In genomic region chr10:10660054-10660453, GRCh38 we compare ENCODE assay signal across 40 cellular contexts.
"Had no signal": no experiment of that assay in that cellular context is flagged by ENCODE, and none has a peak within 500 bp of the region (broad histone marks: within the 10 kb centered on the region; RNA-seq: fewer than 3 reads in every experiment).

No MANE protein-coding gene starts in this region.

- H3K4me3 Mint-ChIP-seq: activated naive CD4-positive, alpha-beta T cell treated with anti-CD3 and anti-CD28 coated beads for 36 hours; activated naive CD4-positive, alpha-beta T cell treated with anti-CD3 and anti-CD28 coated beads, Interleukin-2, amount 10 ng/mL, durations not matched to agents 7 days and 5 days; activated naive CD4-positive, alpha-beta T cell treated with anti-CD3 and anti-CD28 coated beads, Interleukin-2, amount 50 U/mL, for 24 hours; activated naive CD8-positive, alpha-beta T cell; activated naive CD8-positive, alpha-beta T cell treated with anti-CD3 and anti-CD28 coated beads for 36 hours; activated naive CD8-positive, alpha-beta T cell treated with anti-CD3 and anti-CD28 coated beads, Interleukin-2, amount 10 ng/mL, durations not matched to agents 7 days and 5 days; activated naive CD8-positive, alpha-beta T cell treated with anti-CD3 and anti-CD28 coated beads, Interleukin-2, amount 50 U/mL, for 24 hours; activated T-cell treated with anti-CD3 and anti-CD28 coated beads, Interleukin-2, amount 50 U/mL, for 24 hours; activated T-cell treated with anti-CD3 and anti-CD28 coated beads, Interleukin-2, amount 50 U/mL, for 4 hours; activated T-cell treated with anti-CD3 and anti-CD28 coated beads, Interleukin-2, amount 50 U/mL, for 72 hours; activated T-helper 1 cell treated with anti-CD3 and anti-CD28 coated beads, Interleukin-12 subunit alpha, Interleukin-12 subunit beta, Interleukin-2, Interleukin-4 antibody, amounts not matched to agents 30 ng/mL and 10 ng/mL and 1 ng/mL, durations not matched to agents 14 hours and 24 hours and 36 hours; activated T-helper 17 cell treated with anti-CD3 and anti-CD28 coated beads, Interleukin-2, amount 50 U/mL, for 72 hours; brain; central memory CD8-positive, alpha-beta T cell had no signal

- ATAC-seq: activated naive CD4-positive, alpha-beta T cell treated with anti-CD3 and anti-CD28 coated beads, Interleukin-2, amount 50 U/mL, for 72 hours; activated naive CD8-positive, alpha-beta T cell treated with anti-CD3 and anti-CD28 coated beads, Interleukin-2, amount 50 U/mL, for 24 hours; activated T-cell treated with anti-CD3 and anti-CD28 coated beads, Interleukin-2, amount 50 U/mL, for 4 hours; activated T-cell treated with anti-CD3 and anti-CD28 coated beads, Interleukin-2, amount 50 U/mL, for 72 hours; activated T-helper 17 cell treated with anti-CD3 and anti-CD28 coated beads, Interleukin-2, amount 50 U/mL, for 72 hours; body of pancreas had no signal

- DNase-seq: activated effector memory CD4-positive, alpha-beta T cell treated with anti-CD3 and anti-CD28 coated beads, Interleukin-2, amount 50 U/mL, for 16 hours; activated effector memory CD4-positive, alpha-beta T cell treated with Interleukin-2 at 50 U/mL for 16 hours; activated gamma-delta T cell; activated gamma-delta T cell treated with Interleukin-2 at 50 U/mL for 16 hours; activated naive CD4-positive, alpha-beta T cell; activated naive CD4-positive, alpha-beta T cell treated with anti-CD3 and anti-CD28 coated beads for 36 hours; activated naive CD4-positive, alpha-beta T cell treated with anti-CD3 and anti-CD28 coated beads, Interleukin-2, amount 10 ng/mL, durations not matched to agents 7 days and 5 days; activated naive CD4-positive, alpha-beta T cell treated with anti-CD3 and anti-CD28 coated beads, Interleukin-2, amount 50 U/mL, for 16 hours; activated naive CD4-positive, alpha-beta T cell treated with Interleukin-2 at 50 U/mL for 16 hours; activated naive CD8-positive, alpha-beta T cell treated with anti-CD3 and anti-CD28 coated beads for 36 hours; activated naive CD8-positive, alpha-beta T cell treated with anti-CD3 and anti-CD28 coated beads, Interleukin-2, amount 10 ng/mL, durations not matched to agents 7 days and 5 days; activated naive CD8-positive, alpha-beta T cell treated with anti-CD3 and anti-CD28 coated beads, Interleukin-2, amount 50 U/mL, for 24 hours; activated T-cell treated with anti-CD3 and anti-CD28 coated beads, Interleukin-2, amount 50 U/mL, for 1 hour; activated T-cell treated with anti-CD3 and anti-CD28 coated beads, Interleukin-2, amount 50 U/mL, for 24 hours; activated T-cell treated with anti-CD3 and anti-CD28 coated beads, Interleukin-2, amount 50 U/mL, for 4 hours; activated T-cell treated with anti-CD3 and anti-CD28 coated beads, Interleukin-2, amount 50 U/mL, for 48 hours; activated T-cell treated with anti-CD3 and anti-CD28 coated beads, Interleukin-2, amount 50 U/mL, for 72 hours; adrenal gland; amniotic stem cell; amygdala; anterior cingulate cortex; aorta; body of pancreas; brain microvascular endothelial cell; caudate nucleus; central memory CD4-positive, alpha-beta T cell; cerebellar nuclear complex had no signal

- H3K4me3 ChIP-seq: adrenal gland, ascending aorta, body of pancreas, breast epithelium, cardiac muscle cell had no signal

- H3K27ac Mint-ChIP-seq: activated naive CD4-positive, alpha-beta T cell treated with anti-CD3 and anti-CD28 coated beads for 36 hours; activated naive CD4-positive, alpha-beta T cell treated with anti-CD3 and anti-CD28 coated beads, Interleukin-2, amount 10 ng/mL, durations not matched to agents 7 days and 5 days; activated naive CD4-positive, alpha-beta T cell treated with anti-CD3 and anti-CD28 coated beads, Interleukin-2, amount 50 U/mL, for 24 hours; activated naive CD4-positive, alpha-beta T cell treated with anti-CD3 and anti-CD28 coated beads, Interleukin-2, amount 50 U/mL, for 72 hours; activated naive CD8-positive, alpha-beta T cell; activated naive CD8-positive, alpha-beta T cell treated with anti-CD3 and anti-CD28 coated beads for 36 hours; activated naive CD8-positive, alpha-beta T cell treated with anti-CD3 and anti-CD28 coated beads, Interleukin-2, amount 10 ng/mL, durations not matched to agents 7 days and 5 days; activated naive CD8-positive, alpha-beta T cell treated with anti-CD3 and anti-CD28 coated beads, Interleukin-2, amount 50 U/mL, for 24 hours; activated T-cell treated with anti-CD3 and anti-CD28 coated beads, Interleukin-2, amount 50 U/mL, for 24 hours; activated T-cell treated with anti-CD3 and anti-CD28 coated beads, Interleukin-2, amount 50 U/mL, for 72 hours; activated T-helper 1 cell treated with anti-CD3 and anti-CD28 coated beads, Interleukin-12 subunit alpha, Interleukin-12 subunit beta, Interleukin-2, Interleukin-4 antibody, amounts not matched to agents 30 ng/mL and 10 ng/mL and 1 ng/mL, durations not matched to agents 14 hours and 24 hours and 36 hours; activated T-helper 17 cell treated with anti-CD3 and anti-CD28 coated beads, Interleukin-2, amount 50 U/mL, for 72 hours; activated T-helper 2 cell treated with anti-CD3 and anti-CD28 coated beads, Interferon-gamma antibody, Interleukin-2, Interleukin-4, amounts not matched to agents 10 μg/mL and 5 μg/mL and 100 μg/mL, durations not matched to agents 14 hours and 24 hours and 36 hours; brain had no signal

- H3K36me3 ChIP-seq: adrenal gland, ascending aorta, brain microvascular endothelial cell, breast epithelium, cardiac muscle cell had no signal

- H3K27me3 Mint-ChIP-seq: brain had no signal

- H3K27ac ChIP-seq: adrenal gland, ascending aorta, body of pancreas, brain microvascular endothelial cell, breast epithelium, cardiac muscle cell had no signal

- H3K27me3 ChIP-seq: adrenal gland, ascending aorta, body of pancreas, brain microvascular endothelial cell, breast epithelium, cardiac muscle cell had no signal

- H3K9me3 ChIP-seq: adrenal gland, ascending aorta, body of pancreas, breast epithelium had no signal

- H3K4me1 ChIP-seq: body of pancreas, breast epithelium had no signal

- H3K9me3 Mint-ChIP-seq: activated naive CD4-positive, alpha-beta T cell treated with anti-CD3 and anti-CD28 coated beads for 36 hours; activated naive CD4-positive, alpha-beta T cell treated with anti-CD3 and anti-CD28 coated beads, Interleukin-2, amount 10 ng/mL, durations not matched to agents 7 days and 5 days; activated naive CD4-positive, alpha-beta T cell treated with anti-CD3 and anti-CD28 coated beads, Interleukin-2, amount 50 U/mL, for 24 hours; activated naive CD8-positive, alpha-beta T cell treated with anti-CD3 and anti-CD28 coated beads, Interleukin-2, amount 10 ng/mL, durations not matched to agents 7 days and 5 days; activated T-cell treated with anti-CD3 and anti-CD28 coated beads, Interleukin-2, amount 50 U/mL, for 24 hours; activated T-cell treated with anti-CD3 and anti-CD28 coated beads, Interleukin-2, amount 50 U/mL, for 4 hours; activated T-helper 1 cell treated with anti-CD3 and anti-CD28 coated beads, Interleukin-12 subunit alpha, Interleukin-12 subunit beta, Interleukin-2, Interleukin-4 antibody, amounts not matched to agents 30 ng/mL and 10 ng/mL and 1 ng/mL, durations not matched to agents 14 hours and 24 hours and 36 hours; activated T-helper 2 cell treated with anti-CD3 and anti-CD28 coated beads, Interferon-gamma antibody, Interleukin-2, Interleukin-4, amounts not matched to agents 10 μg/mL and 5 μg/mL and 100 μg/mL, durations not matched to agents 14 hours and 24 hours and 36 hours; central memory CD8-positive, alpha-beta T cell had no signal

- H3K36me3 Mint-ChIP-seq: activated naive CD4-positive, alpha-beta T cell treated with anti-CD3 and anti-CD28 coated beads, Interleukin-2, amount 10 ng/mL, durations not matched to agents 7 days and 5 days; activated naive CD4-positive, alpha-beta T cell treated with anti-CD3 and anti-CD28 coated beads, Interleukin-2, amount 50 U/mL, for 24 hours; activated naive CD4-positive, alpha-beta T cell treated with anti-CD3 and anti-CD28 coated beads, Interleukin-2, amount 50 U/mL, for 72 hours; activated naive CD8-positive, alpha-beta T cell; activated naive CD8-positive, alpha-beta T cell treated with anti-CD3 and anti-CD28 coated beads for 36 hours; activated naive CD8-positive, alpha-beta T cell treated with anti-CD3 and anti-CD28 coated beads, Interleukin-2, amount 10 ng/mL, durations not matched to agents 7 days and 5 days; brain had no signal

- FAIRE-seq: astrocyte, bronchial epithelial cell had no signal

- H3K4me1 Mint-ChIP-seq: activated naive CD4-positive, alpha-beta T cell treated with anti-CD3 and anti-CD28 coated beads, Interleukin-2, amount 10 ng/mL, durations not matched to agents 7 days and 5 days; activated naive CD4-positive, alpha-beta T cell treated with anti-CD3 and anti-CD28 coated beads, Interleukin-2, amount 50 U/mL, for 24 hours; activated naive CD8-positive, alpha-beta T cell treated with anti-CD3 and anti-CD28 coated beads for 36 hours; activated naive CD8-positive, alpha-beta T cell treated with anti-CD3 and anti-CD28 coated beads, Interleukin-2, amount 10 ng/mL, durations not matched to agents 7 days and 5 days; activated naive CD8-positive, alpha-beta T cell treated with anti-CD3 and anti-CD28 coated beads, Interleukin-2, amount 50 U/mL, for 24 hours; activated T-helper 17 cell treated with anti-CD3 and anti-CD28 coated beads, Interleukin-2, amount 50 U/mL, for 72 hours; central memory CD8-positive, alpha-beta T cell had no signal
